In genomic region chr20:3710703-3711417, GRCh38 we compare ENCODE assay signal across 8 cellular contexts. TPM values are rescaled to one million over a fixed set of nuclear protein-coding genes. Genes with fewer than 3 reads are reported as not detected.
DNase-seq lines count a peak whose midpoint lies in the region; ATAC-seq and TF ChIP-seq lines count a peak whose summit lies in the region.

No MANE protein-coding gene starts in this region.

- H3K4me1 ChIP-seq in H9 (ENCODE audit: insufficient read depth, low read length) (no peaks in the 10 kb centered on the region), cardiac muscle cell (ENCODE audit: low read depth) (no peaks in the 10 kb centered on the region), vagina (peaks cover 14% of the 10 kb centered on the region)

- no peak overlapping the region for H3K4me3 Mint-ChIP-seq in H9
- H3K4me3 Mint-ChIP-seq in activated naive CD4-positive, alpha-beta T cell treated with anti-CD3 and anti-CD28 coated beads, Interleukin-2, amount 10 ng/mL, durations not matched to agents 7 days and 5 days: no peak overlapping the region

- no peak overlapping the region for H3K18ac ChIP-seq in H9 (ENCODE audit: insufficient read length, low read depth, low read length)

- H3K9me3 ChIP-seq in H9 (ENCODE audit: control insufficient read depth, low read depth, low read length) (no peaks in the 10 kb centered on the region), cardiac muscle cell (ENCODE audit: low read depth) (no peaks in the 10 kb centered on the region), vagina (no peaks in the 10 kb centered on the region)

- no peaks in the 10 kb centered on the region; the same call in none of the 2 replicates for H3K27me3 Mint-ChIP-seq in H9 (ENCODE audit: low read depth)
- peaks cover 23% of the 10 kb centered on the region for H3K27me3 Mint-ChIP-seq in activated naive CD4-positive, alpha-beta T cell treated with anti-CD3 and anti-CD28 coated beads, Interleukin-2, amount 10 ng/mL, durations not matched to agents 7 days and 5 days

- no peak overlapping the region for H2AFZ ChIP-seq in H9 (ENCODE audit: low read length)

- H3K27ac ChIP-seq in H9 (ENCODE audit: insufficient read length, low read depth, low read length) (no peak overlapping the region), cardiac muscle cell (no peak overlapping the region), vagina (peak overlapping the region; percentile 25)

- H4K20me1 ChIP-seq in H9 (ENCODE audit: control insufficient read depth, insufficient read depth, insufficient read length): no peaks in the 10 kb centered on the region

- no CpG with 5 or more reads among the region's 17 CpGs for WGBS in H9 (ENCODE audit: extremely low coverage, insufficient read length, low lambda C conversion rate)

- H3K79me2 ChIP-seq in H9 (ENCODE audit: insufficient read depth, low read length): no peaks in the 10 kb centered on the region

- no peak overlapping the region for H4K91ac ChIP-seq in H9 (ENCODE audit: insufficient read length, low read depth, low read length)

- no peak overlapping the region for H2AK5ac ChIP-seq in H9 (ENCODE audit: insufficient read length, low read length)

- no peaks in the 10 kb centered on the region for H3K9me3 Mint-ChIP-seq in H9
- no peaks in the 10 kb centered on the region for H3K9me3 Mint-ChIP-seq in activated naive CD4-positive, alpha-beta T cell treated with anti-CD3 and anti-CD28 coated beads, Interleukin-2, amount 10 ng/mL, durations not matched to agents 7 days and 5 days

- H3K4ac ChIP-seq in H9 (ENCODE audit: low read depth, low read length): no peak overlapping the region

- H3K79me1 ChIP-seq in H9 (ENCODE audit: insufficient read depth, low read depth, low read length, poor library complexity, severe bottlenecking): no peaks in the 10 kb centered on the region

- no peaks in the 10 kb centered on the region for H3K4me1 Mint-ChIP-seq in H9
- no peaks in the 10 kb centered on the region for H3K4me1 Mint-ChIP-seq in activated naive CD4-positive, alpha-beta T cell treated with anti-CD3 and anti-CD28 coated beads, Interleukin-2, amount 10 ng/mL, durations not matched to agents 7 days and 5 days

- intact Hi-C loops in vagina (cut with DNase I): loop anchor here (1.0 kb wide), 1 partner anchor 35 kb away; no protein-coding TSS in a partner anchor

- TF ChIP-seq POLR2A in vagina (IDR thresholded peaks at IDR 0.05): no peak

- no peak for ATAC-seq in GM19328 (IDR thresholded peaks at IDR 0.05; ENCODE audit: unreplicated experiment)

- H3K4me3 ChIP-seq in cardiac muscle cell (no peak overlapping the region), vagina (no peak overlapping the region)

- no peak overlapping the region for H2BK12ac ChIP-seq in H9 (ENCODE audit: insufficient read length, low read depth, low read length)

- H3K27ac Mint-ChIP-seq in H9: no peak overlapping the region
- no peak overlapping the region for H3K27ac Mint-ChIP-seq in activated naive CD4-positive, alpha-beta T cell treated with anti-CD3 and anti-CD28 coated beads, Interleukin-2, amount 10 ng/mL, durations not matched to agents 7 days and 5 days

- no peak overlapping the region for H3K14ac ChIP-seq in H9 (ENCODE audit: insufficient read depth, low read length)

- H2BK15ac ChIP-seq in H9 (ENCODE audit: low read depth, low read length): no peak overlapping the region

- no peaks in the 10 kb centered on the region for H3K36me3 ChIP-seq in cardiac muscle cell
- H3K36me3 ChIP-seq in vagina: no peaks in the 10 kb centered on the region

- no peak overlapping the region for H4K5ac ChIP-seq in H9 (ENCODE audit: insufficient read length, low read depth, low read length)

- H2BK120ac ChIP-seq in H9 (ENCODE audit: low read depth, low read length, poor library complexity, severe bottlenecking): no peak overlapping the region

- no peaks in the 10 kb centered on the region for H3K23me2 ChIP-seq in H9 (ENCODE audit: insufficient read length, low read depth, low read length, poor library complexity, severe bottlenecking)

- CTCF ChIA-PET in activated naive CD4-positive, alpha-beta T cell treated with anti-CD3 and anti-CD28 coated beads, Interleukin-2, amount 10 ng/mL, durations not matched to agents 7 days and 5 days (lab: Charles Lee): interaction anchor here (0.6 to 2.6 kb wide), 38 partner anchors 8 to 1070 kb away, joined by 3 to 39 read pairs (median 4); partner anchors contain the start of gene HSPA12B

- no peak overlapping the region for H2BK5ac ChIP-seq in H9 (ENCODE audit: insufficient read length, low read length)

- no peak overlapping the region for H4K8ac ChIP-seq in H9 (replicated peaks; ENCODE audit: insufficient read length, low read depth, low read length)

- DNase-seq in CD1c-positive myeloid dendritic cell (ENCODE audit: extremely low spot score) (peak; percentile 66), H9 (peak; percentile 86), SK-N-DZ (ENCODE audit: low spot score) (peak; percentile 54), cardiac muscle cell (ENCODE audit: low read depth in 1 of 2, low spot score in 1 of 2) (peak; percentile 64 to 73), putamen (ENCODE audit: low spot score) (peak; percentile 46), vagina (ENCODE audit: extremely low spot score in 2 of 2) (peak in 1 of 2 donors; percentile 83)
- DNase-seq in activated naive CD4-positive, alpha-beta T cell treated with anti-CD3 and anti-CD28 coated beads, Interleukin-2, amount 10 ng/mL, durations not matched to agents 7 days and 5 days: peak; percentile 81

- no peak overlapping the region for H3K4me2 ChIP-seq in H9 (ENCODE audit: insufficient read depth, insufficient read length, low read length)

- H3K9ac ChIP-seq in H9 (ENCODE audit: extremely low read depth, insufficient read length, low read length): no peak overlapping the region

- no peak overlapping the region for H3K23ac ChIP-seq in H9 (ENCODE audit: insufficient read length, low read depth, low read length)

- H2BK20ac ChIP-seq in H9 (ENCODE audit: low read depth, low read length, poor library complexity, severe bottlenecking): no peak overlapping the region

- no peak overlapping the region for H3T11ph ChIP-seq in H9 (ENCODE audit: low read length)

- H3K27me3 ChIP-seq in H9 (ENCODE audit: insufficient read depth, low read length) (no peaks in the 10 kb centered on the region), cardiac muscle cell (no peaks in the 10 kb centered on the region), vagina (no peaks in the 10 kb centered on the region)

- TF ChIP-seq CTCF in H9 (conservative IDR thresholded peaks at IDR 0.05) (peak; percentile 99), cardiac muscle cell (IDR thresholded peaks at IDR 0.05; ENCODE audit: low read depth, low read length) (peak; percentile 94), vagina (IDR thresholded peaks at IDR 0.05) (peak; percentile 93 to 98 (median 97))

- H3K56ac ChIP-seq in H9 (ENCODE audit: insufficient read length, low read depth, low read length): no peak overlapping the region

- no peaks in the 10 kb centered on the region for H3K36me3 Mint-ChIP-seq in H9 (ENCODE audit: insufficient read depth in 1 of 3, low read depth in 3 of 3)
- H3K36me3 Mint-ChIP-seq in activated naive CD4-positive, alpha-beta T cell treated with anti-CD3 and anti-CD28 coated beads, Interleukin-2, amount 10 ng/mL, durations not matched to agents 7 days and 5 days: no peaks in the 10 kb centered on the region

RNA-seq across cellular contexts. Expression of gene SIGLEC1, which starts 1.5 kb away (rescaled TPM):
- total RNA-seq in H9 (2021) (not detected in 2 replicates), cardiac muscle cell (not detected in 2 replicates), vagina (8.8 TPM)
- not detected in 2 replicates for polyA plus RNA-seq in SK-N-DZ (2014; cell fraction: cytosol; rRNA removed)
- polyA plus RNA-seq in SK-N-DZ (2014; cell fraction: nucleus; rRNA removed): not detected in 2 replicates
- polyA plus RNA-seq in cardiac muscle cell: not detected in 2 replicates

RNA-seq across cellular contexts. Expression of gene HSPA12B, which starts 21.6 kb away (rescaled TPM):
- total RNA-seq in H9 (2021) (2.7 and 2.9 TPM in 2 replicates), cardiac muscle cell (0.18 and 0.92 TPM in 2 replicates), vagina (21.6 TPM)
- 4.1 and 5.6 TPM in 2 replicates for polyA plus RNA-seq in SK-N-DZ (2014; cell fraction: cytosol; rRNA removed)
- polyA plus RNA-seq in SK-N-DZ (2014; cell fraction: nucleus; rRNA removed): 13.5 and 16.3 TPM in 2 replicates
- 1.2 TPM in 1 of 2 replicates, not detected in the other for polyA plus RNA-seq in cardiac muscle cell

RNA-seq across cellular contexts. Expression of gene ADAM33, which starts 29.1 kb away (rescaled TPM):
- total RNA-seq in H9 (2021) (4.0 and 4.4 TPM in 2 replicates), cardiac muscle cell (0.07 and 1.3 TPM in 2 replicates), vagina (119 TPM)
- polyA plus RNA-seq in SK-N-DZ (2014; cell fraction: cytosol; rRNA removed): not detected in 2 replicates
- 0.24 TPM in 1 of 2 replicates, not detected in the other for polyA plus RNA-seq in SK-N-DZ (2014; cell fraction: nucleus; rRNA removed)
- polyA plus RNA-seq in cardiac muscle cell: 0.45 and 0.56 TPM in 2 replicates

RNA-seq across cellular contexts. Expression of gene GFRA4, which starts 47.7 kb away (rescaled TPM):
- total RNA-seq in H9 (2021) (not detected in 2 replicates), cardiac muscle cell (not detected in 2 replicates), vagina (not detected)
- not detected in 2 replicates for polyA plus RNA-seq in SK-N-DZ (2014; cell fraction: cytosol; rRNA removed)
- polyA plus RNA-seq in SK-N-DZ (2014; cell fraction: nucleus; rRNA removed): 0.33 TPM in 1 of 2 replicates, not detected in the other
- not detected in 2 replicates for polyA plus RNA-seq in cardiac muscle cell

RNA-seq across cellular contexts. Expression of gene ADISSP, which starts 56.7 kb away (rescaled TPM):
- total RNA-seq in H9 (2021) (79.2 and 80.9 TPM in 2 replicates), cardiac muscle cell (22.5 and 24.1 TPM in 2 replicates), vagina (16.0 TPM)
- 110 and 116 TPM in 2 replicates for polyA plus RNA-seq in SK-N-DZ (2014; cell fraction: cytosol; rRNA removed)
- 63.6 and 72.6 TPM in 2 replicates for polyA plus RNA-seq in SK-N-DZ (2014; cell fraction: nucleus; rRNA removed)
- 38.5 and 45.3 TPM in 2 replicates for polyA plus RNA-seq in cardiac muscle cell

Comparison
In these comparisons a context has a peak if more than half of its experiments do, and no peak if none do; other contexts are left out.
1. RNA of gene ADAM33, which starts 29.1 kb away (total RNA-seq): 119 TPM in vagina (single experiment); 4.0 to 4.4 TPM in H9 and 0.07 to 1.3 TPM in cardiac muscle cell; every median in the first group is over 10 times any median in the second.
2. Peak in every context shown above with its lines, with median percentiles within 50 percentile points of each other: CTCF ChIP-seq.